In the genomic region with DNA sequence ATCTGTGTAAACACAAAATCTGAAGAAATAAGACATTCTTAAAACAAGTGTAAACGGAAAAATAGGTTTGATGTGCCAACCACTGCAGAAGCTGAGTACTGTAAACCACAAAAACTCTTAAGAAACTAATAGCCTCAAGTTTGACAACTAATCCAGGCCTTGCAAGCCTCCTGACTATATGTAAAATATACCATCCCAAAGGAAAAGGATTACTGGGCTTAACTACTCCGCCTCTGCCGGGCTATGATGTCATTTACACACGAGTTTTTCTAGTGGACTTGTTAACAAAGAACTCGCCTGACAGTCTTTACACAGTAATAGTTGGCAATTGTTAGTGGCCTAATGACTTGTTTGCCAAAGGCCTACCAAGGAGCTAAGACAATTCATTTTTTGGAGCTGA, we compare ENCODE assay signal across 8 cellular contexts. TPM values are rescaled to one million over a fixed set of nuclear protein-coding genes. Genes with fewer than 3 reads are reported as not detected.
DNase-seq lines count a peak whose midpoint lies in the region; ATAC-seq lines count a peak whose summit lies in the region.

No MANE protein-coding gene starts in this region.

- no peaks in the 10 kb centered on the region for H3K36me3 Mint-ChIP-seq in IgD-negative memory B cell
- H3K36me3 Mint-ChIP-seq in activated naive CD8-positive, alpha-beta T cell treated with anti-CD3 and anti-CD28 coated beads, Interleukin-2, amount 10 ng/mL, durations not matched to agents 7 days and 5 days = peaks cover 20% of the 10 kb centered on the region
- H3K36me3 Mint-ChIP-seq in stimulated activated memory B cell treated with anti-CD40 and anti-IgM and Interleukin-4, amounts not matched to agents 10 μg/mL and 1 μg/mL and 100 μg/mL, for 72 hours = peaks cover 7% of the 10 kb centered on the region

- POLR2A ChIA-PET in activated naive CD8-positive, alpha-beta T cell treated with anti-CD3 and anti-CD28 coated beads, Interleukin-2, amount 10 ng/mL, durations not matched to agents 7 days and 5 days (lab: Charles Lee) = interaction anchor here (0.6 to 0.7 kb wide), 3 partner anchors 9 to 214 kb away, joined by 3 to 4 read pairs (median 4); no protein-coding TSS in a partner anchor

- peaks cover 47 to 71% (median 60%) of the 10 kb centered on the region in 3 donors for H3K4me1 Mint-ChIP-seq in IgD-negative memory B cell
- H3K4me1 Mint-ChIP-seq in activated naive CD8-positive, alpha-beta T cell treated with anti-CD3 and anti-CD28 coated beads, Interleukin-2, amount 10 ng/mL, durations not matched to agents 7 days and 5 days = peaks cover 49% of the 10 kb centered on the region
- peaks cover 55% of the 10 kb centered on the region for H3K4me1 Mint-ChIP-seq in stimulated activated memory B cell treated with anti-CD40 and anti-IgM and Interleukin-4, amounts not matched to agents 10 μg/mL and 1 μg/mL and 100 μg/mL, for 72 hours

- peak overlapping the region; percentile 97 to 100 (median 98) for H3K4me3 Mint-ChIP-seq in IgD-negative memory B cell
- peak overlapping the region; percentile 92 for H3K4me3 Mint-ChIP-seq in activated naive CD8-positive, alpha-beta T cell treated with anti-CD3 and anti-CD28 coated beads, Interleukin-2, amount 10 ng/mL, durations not matched to agents 7 days and 5 days
- peak overlapping the region; percentile 96 for H3K4me3 Mint-ChIP-seq in stimulated activated memory B cell treated with anti-CD40 and anti-IgM and Interleukin-4, amounts not matched to agents 10 μg/mL and 1 μg/mL and 100 μg/mL, for 72 hours

- no peaks in the 10 kb centered on the region for H3K27me3 Mint-ChIP-seq in IgD-negative memory B cell
- no peaks in the 10 kb centered on the region for H3K27me3 Mint-ChIP-seq in activated naive CD8-positive, alpha-beta T cell treated with anti-CD3 and anti-CD28 coated beads, Interleukin-2, amount 10 ng/mL, durations not matched to agents 7 days and 5 days
- H3K27me3 Mint-ChIP-seq in stimulated activated memory B cell treated with anti-CD40 and anti-IgM and Interleukin-4, amounts not matched to agents 10 μg/mL and 1 μg/mL and 100 μg/mL, for 72 hours = no peaks in the 10 kb centered on the region

- no peak for ATAC-seq in activated naive CD8-positive, alpha-beta T cell treated with anti-CD3 and anti-CD28 coated beads, Interleukin-2, amount 10 ng/mL, durations not matched to agents 7 days and 5 days (ENCODE audit: low read depth)
- no peak for ATAC-seq in stimulated activated memory B cell treated with anti-CD40 and anti-IgM and Interleukin-4, amounts not matched to agents 10 μg/mL and 1 μg/mL and 100 μg/mL, for 72 hours
- no peak for ATAC-seq in HG02763 (IDR thresholded peaks at IDR 0.05; ENCODE audit: unreplicated experiment)

- DNase-seq in COLO668 (lab: John Stamatoyannopoulos, UW; ENCODE audit: unreplicated experiment) = peak; percentile 9
- DNase-seq in activated naive CD8-positive, alpha-beta T cell treated with anti-CD3 and anti-CD28 coated beads, Interleukin-2, amount 10 ng/mL, durations not matched to agents 7 days and 5 days = no peak
- DNase-seq in iris pigment epithelial cell (ENCODE audit: low read depth) = peak; percentile 84
- DNase-seq in NK-92 (lab: John Stamatoyannopoulos, UW; ENCODE audit: unreplicated experiment) = no peak
- no peak for DNase-seq in NCI-H2196 (lab: John Stamatoyannopoulos, UW; ENCODE audit: unreplicated experiment)

- no peaks in the 10 kb centered on the region for H3K9me3 Mint-ChIP-seq in IgD-negative memory B cell
- H3K9me3 Mint-ChIP-seq in activated naive CD8-positive, alpha-beta T cell treated with anti-CD3 and anti-CD28 coated beads, Interleukin-2, amount 10 ng/mL, durations not matched to agents 7 days and 5 days = no peaks in the 10 kb centered on the region
- no peaks in the 10 kb centered on the region for H3K9me3 Mint-ChIP-seq in stimulated activated memory B cell treated with anti-CD40 and anti-IgM and Interleukin-4, amounts not matched to agents 10 μg/mL and 1 μg/mL and 100 μg/mL, for 72 hours

- peak overlapping the region in 2 of 3 donors; percentile 51 to 97 for H3K27ac Mint-ChIP-seq in IgD-negative memory B cell
- no peak overlapping the region for H3K27ac Mint-ChIP-seq in activated naive CD8-positive, alpha-beta T cell treated with anti-CD3 and anti-CD28 coated beads, Interleukin-2, amount 10 ng/mL, durations not matched to agents 7 days and 5 days
- no peak overlapping the region for H3K27ac Mint-ChIP-seq in stimulated activated memory B cell treated with anti-CD40 and anti-IgM and Interleukin-4, amounts not matched to agents 10 μg/mL and 1 μg/mL and 100 μg/mL, for 72 hours

RNA-seq across cellular contexts. Expression of a gene that starts 2.1 kb away (rescaled TPM):
- 24.6 TPM for polyA plus RNA-seq in IgD-negative memory B cell
- total RNA-seq in activated naive CD8-positive, alpha-beta T cell treated with anti-CD3 and anti-CD28 coated beads, Interleukin-2, amount 10 ng/mL, durations not matched to agents 7 days and 5 days = 10 to 100 TPM; 58.2 to 59.4 TPM

Comparison
In these comparisons a context has a peak if more than half of its experiments do, and no peak if none do; other contexts are left out.
1. DNase-seq: peak in COLO668 (single experiment) and iris pigment epithelial cell (single experiment); none in activated naive CD8-positive, alpha-beta T cell treated with anti-CD3 and anti-CD28 coated beads, Interleukin-2, amount 10 ng/mL, durations not matched to agents 7 days and 5 days (single experiment), NK-92 (single experiment) and NCI-H2196 (single experiment).
2. H3K27ac Mint-ChIP-seq: peak in IgD-negative memory B cell (2 of 3); none in activated naive CD8-positive, alpha-beta T cell treated with anti-CD3 and anti-CD28 coated beads, Interleukin-2, amount 10 ng/mL, durations not matched to agents 7 days and 5 days (single experiment) and stimulated activated memory B cell treated with anti-CD40 and anti-IgM and Interleukin-4, amounts not matched to agents 10 μg/mL and 1 μg/mL and 100 μg/mL, for 72 hours (single experiment).
3. Peak in every context shown above with its lines, with median percentiles within 50 percentile points of each other: H3K4me3 Mint-ChIP-seq.